Comparison of ENCODE assay signal across 12 cellular contexts in genomic region chr1:66540434-66541032, GRCh38. TPM values are rescaled to one million over a fixed set of nuclear protein-coding genes. Genes with fewer than 3 reads are reported as not detected.
DNase-seq lines count a peak whose midpoint lies in the region; TF ChIP-seq lines count a peak whose summit lies in the region.
"Had no signal": no experiment of that assay in that cellular context is flagged by ENCODE, and none has a peak within 500 bp of the region (broad histone marks: within the 10 kb centered on the region; RNA-seq: fewer than 3 reads in every experiment).

No MANE protein-coding gene starts in this region.

- H3K9me3 Mint-ChIP-seq in chondrocyte (ENCODE audit: low read depth), result no peaks in the 10 kb centered on the region

- no peak for TF ChIP-seq POLR2A in erythroblast (IDR thresholded peaks at IDR 0.05; ENCODE audit: low read length)

- H3K27ac ChIP-seq in ACC112 (ENCODE audit: low read depth, low read length), result peak overlapping the region; percentile 21
- H3K27ac ChIP-seq in HUES6 (ENCODE audit: low read depth, low read length), result peak overlapping the region; percentile 75
- H3K27ac ChIP-seq: body of pancreas, parathyroid adenoma, tibial nerve had no signal

- peaks cover 91% of the 10 kb centered on the region for H3K4me1 Mint-ChIP-seq in chondrocyte (ENCODE audit: low read depth)

- H3K4me3 ChIP-seq in ACC112 (ENCODE audit: low read depth, low read length) (no peak overlapping the region), HUES6 (ENCODE audit: low read depth, low read length) (no peak overlapping the region)
- H3K4me3 ChIP-seq: body of pancreas, tibial nerve had no signal

- H3K4me3 Mint-ChIP-seq in chondrocyte (ENCODE audit: unreplicated experiment), result no peak overlapping the region

- H3K27ac Mint-ChIP-seq in chondrocyte (ENCODE audit: unreplicated experiment), result peak overlapping the region; percentile 76

- no peaks in the 10 kb centered on the region for H3K36me3 ChIP-seq in ACC112 (ENCODE audit: insufficient read depth, low read length)
- H3K36me3 ChIP-seq in HUES6 (ENCODE audit: control insufficient read depth, insufficient read depth, low read length), result no peaks in the 10 kb centered on the region
- H3K36me3 ChIP-seq: tibial nerve had no signal

- H3K27me3 ChIP-seq in ACC112 (ENCODE audit: insufficient read depth, low read length) (no peaks in the 10 kb centered on the region), HUES6 (ENCODE audit: control insufficient read depth, insufficient read depth, low read length) (no peaks in the 10 kb centered on the region)
- H3K27me3 ChIP-seq: body of pancreas, tibial nerve had no signal

- H3K27me3 Mint-ChIP-seq in chondrocyte (ENCODE audit: low read depth), result no peaks in the 10 kb centered on the region

- no peak overlapping the region for H3K9ac ChIP-seq in HUES6 (ENCODE audit: low read length)
- H3K9ac ChIP-seq: parathyroid adenoma had no signal

- no peaks in the 10 kb centered on the region for H3K79me2 ChIP-seq in ACC112 (ENCODE audit: control insufficient read depth, insufficient read depth, low read length, unreplicated experiment)
- H3K79me2 ChIP-seq: parathyroid adenoma had no signal

- peaks cover 38% of the 10 kb centered on the region for H3K4me1 ChIP-seq in ACC112 (ENCODE audit: control insufficient read depth, insufficient read depth, low read length, unreplicated experiment)
- H3K4me1 ChIP-seq in HUES6 (ENCODE audit: control insufficient read depth, insufficient read depth, low read length), result peaks cover 20% of the 10 kb centered on the region
- H3K4me1 ChIP-seq: parathyroid adenoma had no signal

- H3K9me3 ChIP-seq in HUES6 (ENCODE audit: control insufficient read depth, insufficient read depth, low read depth, low read length), result no peaks in the 10 kb centered on the region
- H3K9me3 ChIP-seq: body of pancreas, tibial nerve had no signal

- no peak for TF ChIP-seq CTCF in chondrocyte (IDR thresholded peaks at IDR 0.05)

- H2AFZ ChIP-seq in ACC112 (ENCODE audit: low read length, unreplicated experiment), result no peak overlapping the region
- H2AFZ ChIP-seq: parathyroid adenoma had no signal

- DNase-seq in chondrocyte (ENCODE audit: low spot score) (no peak), kidney glomerular epithelial cell (lab: John Stamatoyannopoulos, UW) (peak; percentile 92), erythroblast (lab: John Stamatoyannopoulos, UW) (no peak), NCI-H2171 (lab: John Stamatoyannopoulos, UW) (no peak), germinal center (ENCODE audit: low spot score) (no peak)
- DNase-seq in stimulated activated CD8-positive, alpha-beta memory T cell treated with anti-CD3 and anti-CD28 coated beads, Interleukin-4, amount 100 ng/mL, for 48 hours, result no peak
- DNase-seq: activated T-cell treated with anti-CD3 and anti-CD28 coated beads, Interleukin-2, amount 50 U/mL, for 48 hours; body of pancreas had no signal

- peaks cover 2% of the 10 kb centered on the region for H3K36me3 Mint-ChIP-seq in chondrocyte (ENCODE audit: low read depth)

RNA-seq across cellular contexts. Expression of gene SGIP1, which starts 6.6 kb away (rescaled TPM):
- total RNA-seq in chondrocyte, result 29.3 to 47.9 TPM (median 31.8 TPM) in 3 replicates
